Comparison of ENCODE assay signal across 8 cellular contexts in the genomic region with DNA sequence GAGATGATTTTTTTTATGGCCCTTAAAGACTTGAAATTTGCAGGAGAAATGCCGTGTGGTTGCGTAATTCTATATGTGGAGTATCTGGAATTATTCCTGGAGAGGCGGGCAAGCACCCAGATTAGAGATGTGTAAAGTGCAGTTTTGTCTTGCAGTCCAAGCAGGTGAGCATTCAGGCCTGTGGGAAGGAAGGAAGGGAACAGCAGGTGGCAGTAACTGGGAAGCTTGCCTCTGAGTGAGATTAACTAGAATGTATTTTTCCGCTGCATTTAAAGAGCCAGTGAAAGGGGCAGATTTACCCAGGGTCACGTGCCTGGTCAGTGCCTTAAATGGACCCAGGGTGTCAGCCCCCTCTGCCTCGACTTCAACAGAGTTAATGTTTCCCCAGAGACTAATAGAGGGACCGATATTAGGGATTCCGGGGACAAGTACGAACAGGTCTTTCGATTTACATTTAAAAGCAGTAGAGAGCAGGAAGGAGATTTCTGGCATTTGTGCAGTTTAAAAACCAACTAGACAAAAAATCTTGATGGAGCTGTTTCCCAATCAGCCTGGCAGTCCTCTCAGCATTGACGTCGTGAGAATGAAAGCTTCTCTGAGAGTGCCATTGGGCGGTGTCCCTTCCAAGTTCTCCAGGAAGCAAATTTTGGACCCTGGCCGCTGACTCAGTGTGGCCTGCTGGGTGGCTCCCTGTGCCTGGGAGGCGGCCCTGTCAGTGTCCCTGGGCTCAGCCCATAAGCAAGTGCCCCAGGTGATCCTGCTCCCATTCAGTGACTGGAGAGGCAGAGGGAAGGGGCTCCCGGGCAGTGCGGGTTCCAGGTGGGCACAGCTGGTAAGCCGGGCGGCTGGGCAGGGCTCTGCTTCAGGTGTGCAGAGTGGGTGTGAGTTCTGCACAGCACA. TPM values are rescaled to one million over a fixed set of nuclear protein-coding genes. Genes with fewer than 3 reads are reported as not detected.
DNase-seq lines count a peak whose midpoint lies in the region; ATAC-seq and TF ChIP-seq lines count a peak whose summit lies in the region.

No MANE protein-coding gene starts in this region.

- peak overlapping the region; percentile 83 for H3K4me2 ChIP-seq in PC-3 (ENCODE audit: low read length)

- peak overlapping the region; percentile 59 for H2AFZ ChIP-seq in PC-3 (ENCODE audit: low read length)

- intact Hi-C loops in PC-3 (cut with micrococcal nuclease): loop anchor here (1.0 kb wide), 1 partner anchor 107 kb away; no protein-coding TSS in a partner anchor

- POLR2A ChIA-PET in PC-3 (lab: Charles Lee; ENCODE audit: unreplicated experiment) (no interaction called here), T-cell (lab: Charles Lee) (interaction anchor here in 1 of 2 donors (0.6 kb wide), 1 partner anchor 69 kb away, joined by 3 read pairs; no protein-coding TSS in a partner anchor)

- DNase-seq in GM04504 (ENCODE audit: low read depth) (peak; percentile 41), PC-3 (peak; percentile 62), fibroblast of peridontal ligament (ENCODE audit: extremely low read depth) (peak; percentile 27), neural crest cell (ENCODE audit: low read depth, low spot score) (no peak), NCI-H1436 treated with DMSO at 0.1 percent for 48 hours (lab: John Stamatoyannopoulos, UW) (no peak), SKM-1 (lab: John Stamatoyannopoulos, UW; ENCODE audit: unreplicated experiment) (no peak), T-cell (no peak), GM19238 (ENCODE audit: insufficient read length, low spot score) (no peak)

- H3F3A ChIP-seq in PC-3 (ENCODE audit: low read length, unreplicated experiment): no peaks in the 10 kb centered on the region

- H3K27me3 ChIP-seq in PC-3 (ENCODE audit: low read length): no peaks in the 10 kb centered on the region

- no peaks in the 10 kb centered on the region for H3K79me2 ChIP-seq in PC-3 (ENCODE audit: low read length)

- H3K27me3 Mint-ChIP-seq in neural crest cell (ENCODE audit: low read depth) (no peaks in the 10 kb centered on the region), T-cell (no peaks in the 10 kb centered on the region)

- H3K4me1 Mint-ChIP-seq in neural crest cell: peaks cover 58% of the 10 kb centered on the region
- H3K4me1 Mint-ChIP-seq in T-cell: no peaks in the 10 kb centered on the region

- H3K9me2 ChIP-seq in PC-3 (replicated peaks; ENCODE audit: low read length): no peaks in the 10 kb centered on the region

- H3K36me3 Mint-ChIP-seq in neural crest cell (ENCODE audit: low read depth) (peaks cover under 1% of the 10 kb centered on the region), T-cell (peaks cover 4% of the 10 kb centered on the region)

- H3K4me3 Mint-ChIP-seq in neural crest cell (no peak overlapping the region), T-cell (no peak overlapping the region)

- peak; percentile 67 for TF ChIP-seq CTCF in PC-3 (conservative IDR thresholded peaks at IDR 0.05; ENCODE audit: low read depth, low read length)
- TF ChIP-seq CTCF in neural crest cell (conservative IDR thresholded peaks at IDR 0.05): peak; percentile 60

- CTCF ChIA-PET in PC-3 (lab: Charles Lee): interaction anchor here (1.9 kb wide), 1 partner anchor 105 kb away, joined by 11 read pairs; no protein-coding TSS in a partner anchor
- CTCF ChIA-PET in T-cell (lab: Charles Lee): no interaction called here

- H3K4me3 ChIP-seq in PC-3 (ENCODE audit: low read length): peak overlapping the region; percentile 59

- H3K36me3 ChIP-seq in PC-3 (ENCODE audit: low read depth, low read length): no peaks in the 10 kb centered on the region

- H3K27ac ChIP-seq in PC-3 (ENCODE audit: low read length): peak overlapping the region; percentile 62

- H3K9me3 Mint-ChIP-seq in neural crest cell (no peaks in the 10 kb centered on the region), T-cell (no peaks in the 10 kb centered on the region)

- H4K20me1 ChIP-seq in PC-3 (ENCODE audit: low read length): no peaks in the 10 kb centered on the region

- peak; percentile 84 for ATAC-seq in PC-3
- no peak for ATAC-seq in T-cell (replicated peaks in 1 of 4)

- peak overlapping the region; percentile 21 for H3K27ac Mint-ChIP-seq in neural crest cell (ENCODE audit: unreplicated experiment)
- H3K27ac Mint-ChIP-seq in T-cell: no peak overlapping the region

- no peaks in the 10 kb centered on the region for H3K9me3 ChIP-seq in PC-3 (ENCODE audit: low read length)

- H3K9ac ChIP-seq in PC-3 (ENCODE audit: low read length): peak overlapping the region; percentile 38; the same call in 1 of the 2 replicates

- H3K4me1 ChIP-seq in PC-3 (ENCODE audit: insufficient read depth, low read length): peaks cover 18% of the 10 kb centered on the region

- BruUV-seq in PC-3 (replicated peaks; lab: Mats Ljungman, UMichigan): no TSS peak

RNA-seq across cellular contexts. Expression of a gene that starts 38.2 kb away (rescaled TPM):
- total RNA-seq in PC-3 (2014; rRNA removed) (1.0 and 5.8 TPM in 2 replicates), neural crest cell (27.8 and 28.0 TPM in 2 replicates), T-cell (10 to 100 TPM; 26.8 to 35.8 (median 27.6) TPM)

Comparison
In these comparisons a context has a peak if more than half of its experiments do, and no peak if none do; other contexts are left out.
1. DNase-seq: peak in GM04504 (single experiment), PC-3 (single experiment) and fibroblast of peridontal ligament (single experiment); none in neural crest cell (single experiment), NCI-H1436 treated with DMSO at 0.1 percent for 48 hours (single experiment), SKM-1 (single experiment), T-cell (0 of 34) and GM19238 (single experiment).